29 cellular contexts compared by ENCODE assay signal in genomic region chr4:8866828-8867623, GRCh38. TPM values are rescaled to one million over a fixed set of nuclear protein-coding genes. Genes with fewer than 3 reads are reported as not detected.
"Had no signal": no experiment of that assay in that cellular context is flagged by ENCODE, and none has a peak within 500 bp of the region (broad histone marks: within the 10 kb centered on the region; RNA-seq: fewer than 3 reads in every experiment).

No MANE protein-coding gene starts in this region.

- H3K36me3 ChIP-seq: lower lobe of right lung, pancreas, stomach, suprapubic skin, tibial nerve, uterus had no signal

- DNase-seq: activated T-cell treated with anti-CD3 and anti-CD28 coated beads, Interleukin-2, amount 50 U/mL, for 1 hour; aorta; dermis blood vessel endothelial cell; effector CD8-positive, alpha-beta T cell; foreskin melanocyte; glutamatergic neuron; left colon; lower lobe of right lung; naive thymus-derived CD4-positive, alpha-beta T cell; small intestine; stimulated activated CD4-positive, alpha-beta T cell treated with anti-CD3 and anti-CD28 coated beads, Interleukin-2, amount 100 ng/mL, for 24 hours; stomach; uterus; WERI-Rb-1 had no signal

- H3K27ac ChIP-seq: lower lobe of right lung, pancreas, stomach, suprapubic skin, tibial nerve, uterus, WERI-Rb-1 had no signal

- H3K9me3 ChIP-seq: lower lobe of right lung, pancreas, stomach, suprapubic skin, tibial nerve, uterus had no signal

- H3K4me3 ChIP-seq: lower lobe of right lung, pancreas, stomach, suprapubic skin, tibial nerve, uterus had no signal

- H3K4me1 ChIP-seq: pancreas had no signal

- FAIRE-seq: keratinocyte, pancreas, small intestine had no signal

- ATAC-seq: activated naive CD4-positive, alpha-beta T cell treated with anti-CD3 and anti-CD28 coated beads, Interleukin-2, amount 50 U/mL, for 72 hours; activated T-helper 17 cell treated with anti-CD3 and anti-CD28 coated beads, Interleukin-2, amount 50 U/mL, for 72 hours; esophagus mucosa; left colon; lower lobe of right lung; naive thymus-derived CD4-positive, alpha-beta T cell; pancreas; sciatic nerve; stimulated activated memory B cell treated with anti-CD40 and anti-IgM and Interleukin-4, amounts not matched to agents 10 μg/mL and 1 μg/mL and 100 μg/mL, for 72 hours had no signal

RNA-seq across cellular contexts. Expression of gene HMX1, which starts 4.6 kb away (rescaled TPM):
- total RNA-seq: activated naive CD4-positive, alpha-beta T cell treated with anti-CD3 and anti-CD28 coated beads, Interleukin-2, amount 50 U/mL, for 72 hours; activated T-helper 17 cell treated with anti-CD3 and anti-CD28 coated beads, Interleukin-2, amount 50 U/mL, for 72 hours; aorta; cardiac septum; chondrocyte; dermis blood vessel endothelial cell; esophagus mucosa; left colon; lower lobe of right lung; mesenteric fat pad; naive thymus-derived CD4-positive, alpha-beta T cell; pancreas; pulmonary artery endothelial cell; sciatic nerve; suprapubic skin; T-helper 2 cell treated with Interferon-gamma antibody and Interleukin-4, amounts not matched to agents 100 ng/mL and 5 ng/mL, for 36 hours had no signal
- polyA plus RNA-seq: adipose tissue; aorta; keratinocyte; naive thymus-derived CD4-positive, alpha-beta T cell; pancreas; small intestine; stomach had no signal
